17 cellular contexts compared by ENCODE assay signal in the genomic region with DNA sequence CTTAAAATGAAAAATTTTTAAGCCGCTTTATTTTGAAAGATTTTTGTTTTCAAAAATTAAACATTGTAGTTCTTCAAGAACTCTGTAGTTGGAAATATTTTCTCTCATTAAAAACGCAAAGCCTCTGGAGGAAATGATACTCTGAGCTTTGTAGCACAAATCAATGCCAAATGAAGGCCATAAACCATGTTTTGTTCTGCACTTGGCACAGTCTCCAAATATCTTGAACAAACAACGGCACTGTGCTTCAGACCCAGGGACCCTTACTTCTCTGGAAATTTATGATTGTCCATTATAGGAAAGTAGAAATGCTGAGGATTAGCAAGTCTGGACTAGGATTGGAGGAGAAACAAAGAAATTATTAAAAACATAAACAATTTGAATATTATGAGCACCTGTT.
DNase-seq lines count a peak whose midpoint lies in the region; ATAC-seq and TF ChIP-seq lines count a peak whose summit lies in the region.
"Had no signal": no experiment of that assay in that cellular context is flagged by ENCODE, and none has a peak within 500 bp of the region (broad histone marks: within the 10 kb centered on the region; RNA-seq: fewer than 3 reads in every experiment).

No MANE protein-coding gene starts in this region.

- no peaks in the 10 kb centered on the region for H3K27me3 Mint-ChIP-seq in natural killer cell treated with Interleukin-12 subunit alpha and Interleukin-12 subunit beta and Interleukin-15 and Interleukin-18, amount 100 ng/mL, for 72 hours
- H3K27me3 Mint-ChIP-seq: T-cell had no signal

- TF ChIP-seq CTCF in RWPE2 (IDR thresholded peaks at IDR 0.05; ENCODE audit: poor library complexity, severe bottlenecking): no peak
- TF ChIP-seq CTCF in psoas muscle (IDR thresholded peaks at IDR 0.05): no peak

- no peaks in the 10 kb centered on the region for H3K36me3 ChIP-seq in RWPE2 (ENCODE audit: low read depth)
- H3K36me3 ChIP-seq in psoas muscle (ENCODE audit: insufficient read depth in 1 of 2, low read depth in 1 of 2): no peaks in the 10 kb centered on the region
- H3K36me3 ChIP-seq: HAP-1 had no signal

- no peaks in the 10 kb centered on the region for H3K27me3 ChIP-seq in RWPE2 (ENCODE audit: insufficient read depth, poor library complexity, severe bottlenecking)
- no peaks in the 10 kb centered on the region for H3K27me3 ChIP-seq in psoas muscle (ENCODE audit: insufficient read depth in 3 of 3, low read length in 2 of 3)

- H3K27ac Mint-ChIP-seq in natural killer cell treated with Interleukin-12 subunit alpha and Interleukin-12 subunit beta and Interleukin-15 and Interleukin-18, amount 100 ng/mL, for 72 hours: no peak overlapping the region
- H3K27ac Mint-ChIP-seq: T-cell had no signal

- H3K4me1 Mint-ChIP-seq in natural killer cell treated with Interleukin-12 subunit alpha and Interleukin-12 subunit beta and Interleukin-15 and Interleukin-18, amount 100 ng/mL, for 72 hours (ENCODE audit: low read depth in 2 of 2): no peaks in the 10 kb centered on the region
- H3K4me1 Mint-ChIP-seq: T-cell had no signal

- H3K9me3 ChIP-seq in RWPE2 (ENCODE audit: severe bottlenecking): no peaks in the 10 kb centered on the region
- H3K9me3 ChIP-seq in psoas muscle: no peaks in the 10 kb centered on the region
- H3K9me3 ChIP-seq: HAP-1 had no signal

- WGBS in psoas muscle, 3 donors: 6 to 21% (median 11%) methylated on average over 3 of the region's 3 CpGs

- H3K27ac ChIP-seq in RWPE2 (ENCODE audit: poor library complexity, severe bottlenecking) (peak overlapping the region; percentile 8), psoas muscle (no peak overlapping the region)
- H3K27ac ChIP-seq: C4-2B had no signal

- no peaks in the 10 kb centered on the region for H3K36me3 Mint-ChIP-seq in natural killer cell treated with Interleukin-12 subunit alpha and Interleukin-12 subunit beta and Interleukin-15 and Interleukin-18, amount 100 ng/mL, for 72 hours
- H3K36me3 Mint-ChIP-seq: T-cell had no signal

- intact Hi-C loops in psoas muscle (cut with DNase I): no loop called here

- no peak overlapping the region for H3K4me3 Mint-ChIP-seq in natural killer cell treated with Interleukin-12 subunit alpha and Interleukin-12 subunit beta and Interleukin-15 and Interleukin-18, amount 100 ng/mL, for 72 hours
- H3K4me3 Mint-ChIP-seq: T-cell had no signal

- DNase-seq in Ammon's horn (ENCODE audit: low spot score) (peak; percentile 52), NCI-H1092 (lab: John Stamatoyannopoulos, UW) (peak; percentile 65), RWPE2 (ENCODE audit: low spot score) (no peak), lung microvascular endothelial cell (ENCODE audit: low read depth in 2 of 2) (peak; percentile 24 to 29), psoas muscle (no peak)
- no peak for DNase-seq in natural killer cell treated with Interleukin-12 subunit alpha and Interleukin-12 subunit beta and Interleukin-15 and Interleukin-18, amount 100 ng/mL, for 72 hours (ENCODE audit: low spot score)
- DNase-seq: DMS79, MM.1S, NCI-H1694 treated with DMSO at 0.1 percent for 48 hours, NCI-H2107, NCI-H2227 treated with DMSO at 0.1 percent for 48 hours, NCI-H524, T-cell had no signal

- H3K9me3 Mint-ChIP-seq in natural killer cell treated with Interleukin-12 subunit alpha and Interleukin-12 subunit beta and Interleukin-15 and Interleukin-18, amount 100 ng/mL, for 72 hours: peaks cover under 1% of the 10 kb centered on the region
- H3K9me3 Mint-ChIP-seq: T-cell had no signal

- ATAC-seq in RWPE2 (ENCODE audit: low read depth) (no peak), HG03521 (IDR thresholded peaks at IDR 0.05; ENCODE audit: unreplicated experiment) (no peak), psoas muscle (no peak), GM19463 (IDR thresholded peaks at IDR 0.05; ENCODE audit: unreplicated experiment) (no peak)
- no peak for ATAC-seq in natural killer cell treated with Interleukin-12 subunit alpha and Interleukin-12 subunit beta and Interleukin-15 and Interleukin-18, amount 100 ng/mL, for 72 hours
- ATAC-seq: T-cell had no signal

- no peak overlapping the region for H3K4me3 ChIP-seq in RWPE2 (ENCODE audit: severe bottlenecking)
- no peak overlapping the region for H3K4me3 ChIP-seq in psoas muscle
- H3K4me3 ChIP-seq: HAP-1 had no signal

- H3K4me1 ChIP-seq in RWPE2 (ENCODE audit: insufficient read depth, poor library complexity, severe bottlenecking) (peaks cover 9% of the 10 kb centered on the region), psoas muscle (no peaks in the 10 kb centered on the region)
- H3K4me1 ChIP-seq: HAP-1 had no signal

Comparison
In these comparisons a context has a peak if more than half of its experiments do, and no peak if none do; other contexts are left out.
1. DNase-seq: peak in Ammon's horn (single experiment), NCI-H1092 (single experiment) and lung microvascular endothelial cell (2 of 2); none in RWPE2 (single experiment), natural killer cell treated with Interleukin-12 subunit alpha and Interleukin-12 subunit beta and Interleukin-15 and Interleukin-18, amount 100 ng/mL, for 72 hours (single experiment) and psoas muscle (0 of 2).